In the genomic region with DNA sequence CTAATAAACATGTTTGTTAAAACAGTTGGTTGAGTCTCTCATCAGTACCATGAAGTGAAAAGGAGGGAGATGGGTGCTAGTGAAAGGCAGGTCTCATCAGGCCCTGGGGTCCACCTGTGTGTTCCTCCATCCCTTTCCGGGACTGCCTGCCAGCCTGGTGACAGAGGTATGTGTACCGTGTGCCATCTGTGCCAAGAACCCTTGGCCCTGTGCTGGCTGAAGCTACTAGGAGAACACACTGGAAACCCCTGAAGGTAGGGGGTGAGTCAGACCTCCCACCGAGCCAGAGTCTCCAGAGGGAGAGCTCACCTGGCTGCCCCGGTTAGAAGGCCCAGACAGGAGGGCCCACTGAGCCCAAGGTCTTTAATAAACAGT, we compare ENCODE assay signal across 1 cellular context.
TF ChIP-seq lines count a peak whose summit lies in the region.

No MANE protein-coding gene starts in this region.

TF ChIP-seq in K562, 482 proteins besides CTCF, POLR2A, EP300 and RAD21 (continued from another document and continues in another):
- TF ChIP-seq, protein P1, sequence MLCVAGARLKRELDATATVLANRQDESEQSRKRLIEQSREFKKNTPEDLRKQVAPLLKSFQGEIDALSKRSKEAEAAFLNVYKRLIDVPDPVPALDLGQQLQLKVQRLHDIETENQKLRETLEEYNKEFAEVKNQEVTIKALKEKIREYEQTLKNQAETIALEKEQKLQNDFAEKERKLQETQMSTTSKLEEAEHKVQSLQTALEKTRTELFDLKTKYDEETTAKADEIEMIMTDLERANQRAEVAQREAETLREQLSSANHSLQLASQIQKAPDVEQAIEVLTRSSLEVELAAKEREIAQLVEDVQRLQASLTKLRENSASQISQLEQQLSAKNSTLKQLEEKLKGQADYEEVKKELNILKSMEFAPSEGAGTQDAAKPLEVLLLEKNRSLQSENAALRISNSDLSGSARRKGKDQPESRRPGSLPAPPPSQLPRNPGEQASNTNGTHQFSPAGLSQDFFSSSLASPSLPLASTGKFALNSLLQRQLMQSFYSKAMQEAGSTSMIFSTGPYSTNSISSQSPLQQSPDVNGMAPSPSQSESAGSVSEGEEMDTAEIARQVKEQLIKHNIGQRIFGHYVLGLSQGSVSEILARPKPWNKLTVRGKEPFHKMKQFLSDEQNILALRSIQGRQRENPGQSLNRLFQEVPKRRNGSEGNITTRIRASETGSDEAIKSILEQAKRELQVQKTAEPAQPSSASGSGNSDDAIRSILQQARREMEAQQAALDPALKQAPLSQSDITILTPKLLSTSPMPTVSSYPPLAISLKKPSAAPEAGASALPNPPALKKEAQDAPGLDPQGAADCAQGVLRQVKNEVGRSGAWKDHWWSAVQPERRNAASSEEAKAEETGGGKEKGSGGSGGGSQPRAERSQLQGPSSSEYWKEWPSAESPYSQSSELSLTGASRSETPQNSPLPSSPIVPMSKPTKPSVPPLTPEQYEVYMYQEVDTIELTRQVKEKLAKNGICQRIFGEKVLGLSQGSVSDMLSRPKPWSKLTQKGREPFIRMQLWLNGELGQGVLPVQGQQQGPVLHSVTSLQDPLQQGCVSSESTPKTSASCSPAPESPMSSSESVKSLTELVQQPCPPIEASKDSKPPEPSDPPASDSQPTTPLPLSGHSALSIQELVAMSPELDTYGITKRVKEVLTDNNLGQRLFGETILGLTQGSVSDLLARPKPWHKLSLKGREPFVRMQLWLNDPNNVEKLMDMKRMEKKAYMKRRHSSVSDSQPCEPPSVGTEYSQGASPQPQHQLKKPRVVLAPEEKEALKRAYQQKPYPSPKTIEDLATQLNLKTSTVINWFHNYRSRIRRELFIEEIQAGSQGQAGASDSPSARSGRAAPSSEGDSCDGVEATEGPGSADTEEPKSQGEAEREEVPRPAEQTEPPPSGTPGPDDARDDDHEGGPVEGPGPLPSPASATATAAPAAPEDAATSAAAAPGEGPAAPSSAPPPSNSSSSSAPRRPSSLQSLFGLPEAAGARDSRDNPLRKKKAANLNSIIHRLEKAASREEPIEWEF (CRISPR knock-in tag; IDR thresholded peaks at IDR 0.05): no peak
- no peak for TF ChIP-seq SETDB1 (IDR thresholded peaks at IDR 0.05; ENCODE audit: low read length)
- TF ChIP-seq, protein P2, sequence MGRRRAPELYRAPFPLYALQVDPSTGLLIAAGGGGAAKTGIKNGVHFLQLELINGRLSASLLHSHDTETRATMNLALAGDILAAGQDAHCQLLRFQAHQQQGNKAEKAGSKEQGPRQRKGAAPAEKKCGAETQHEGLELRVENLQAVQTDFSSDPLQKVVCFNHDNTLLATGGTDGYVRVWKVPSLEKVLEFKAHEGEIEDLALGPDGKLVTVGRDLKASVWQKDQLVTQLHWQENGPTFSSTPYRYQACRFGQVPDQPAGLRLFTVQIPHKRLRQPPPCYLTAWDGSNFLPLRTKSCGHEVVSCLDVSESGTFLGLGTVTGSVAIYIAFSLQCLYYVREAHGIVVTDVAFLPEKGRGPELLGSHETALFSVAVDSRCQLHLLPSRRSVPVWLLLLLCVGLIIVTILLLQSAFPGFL (CRISPR knock-in tag; IDR thresholded peaks at IDR 0.05): no peak
- TF ChIP-seq MIER1 (IDR thresholded peaks at IDR 0.05; ENCODE audit: low read depth): no peak
- TF ChIP-seq, protein P3, sequence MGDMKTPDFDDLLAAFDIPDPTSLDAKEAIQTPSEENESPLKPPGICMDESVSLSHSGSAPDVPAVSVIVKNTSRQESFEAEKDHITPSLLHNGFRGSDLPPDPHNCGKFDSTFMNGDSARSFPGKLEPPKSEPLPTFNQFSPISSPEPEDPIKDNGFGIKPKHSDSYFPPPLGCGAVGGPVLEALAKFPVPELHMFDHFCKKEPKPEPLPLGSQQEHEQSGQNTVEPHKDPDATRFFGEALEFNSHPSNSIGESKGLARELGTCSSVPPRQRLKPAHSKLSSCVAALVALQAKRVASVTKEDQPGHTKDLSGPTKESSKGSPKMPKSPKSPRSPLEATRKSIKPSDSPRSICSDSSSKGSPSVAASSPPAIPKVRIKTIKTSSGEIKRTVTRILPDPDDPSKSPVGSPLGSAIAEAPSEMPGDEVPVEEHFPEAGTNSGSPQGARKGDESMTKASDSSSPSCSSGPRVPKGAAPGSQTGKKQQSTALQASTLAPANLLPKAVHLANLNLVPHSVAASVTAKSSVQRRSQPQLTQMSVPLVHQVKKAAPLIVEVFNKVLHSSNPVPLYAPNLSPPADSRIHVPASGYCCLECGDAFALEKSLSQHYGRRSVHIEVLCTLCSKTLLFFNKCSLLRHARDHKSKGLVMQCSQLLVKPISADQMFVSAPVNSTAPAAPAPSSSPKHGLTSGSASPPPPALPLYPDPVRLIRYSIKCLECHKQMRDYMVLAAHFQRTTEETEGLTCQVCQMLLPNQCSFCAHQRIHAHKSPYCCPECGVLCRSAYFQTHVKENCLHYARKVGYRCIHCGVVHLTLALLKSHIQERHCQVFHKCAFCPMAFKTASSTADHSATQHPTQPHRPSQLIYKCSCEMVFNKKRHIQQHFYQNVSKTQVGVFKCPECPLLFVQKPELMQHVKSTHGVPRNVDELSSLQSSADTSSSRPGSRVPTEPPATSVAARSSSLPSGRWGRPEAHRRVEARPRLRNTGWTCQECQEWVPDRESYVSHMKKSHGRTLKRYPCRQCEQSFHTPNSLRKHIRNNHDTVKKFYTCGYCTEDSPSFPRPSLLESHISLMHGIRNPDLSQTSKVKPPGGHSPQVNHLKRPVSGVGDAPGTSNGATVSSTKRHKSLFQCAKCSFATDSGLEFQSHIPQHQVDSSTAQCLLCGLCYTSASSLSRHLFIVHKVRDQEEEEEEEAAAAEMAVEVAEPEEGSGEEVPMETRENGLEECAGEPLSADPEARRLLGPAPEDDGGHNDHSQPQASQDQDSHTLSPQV (IDR thresholded peaks at IDR 0.05): no peak
- no peak for TF ChIP-seq MCM5 (IDR thresholded peaks at IDR 0.05; ENCODE audit: low read depth)
- no peak for TF ChIP-seq SRSF3 (IDR thresholded peaks at IDR 0.05; ENCODE audit: insufficient read depth, low read length)
- no peak for TF ChIP-seq ZNF232 (CRISPR knock-in tag; IDR thresholded peaks at IDR 0.05)
- no peak for TF ChIP-seq U2AF1 (optimal IDR thresholded peaks at IDR 0.05; ENCODE audit: low read depth, low read length)
- no peak for TF ChIP-seq PCBP1 (IDR thresholded peaks at IDR 0.05; ENCODE audit: low read depth, low read length, poor library complexity, severe bottlenecking)
- TF ChIP-seq ARID1B (IDR thresholded peaks at IDR 0.05): no peak
- no peak; the same call in 1 of the 2 replicates for TF ChIP-seq SMAD3 (CRISPR knock-in tag; conservative IDR thresholded peaks at IDR 0.05)
- no peak for TF ChIP-seq ZBTB7A (IDR thresholded peaks at IDR 0.05; ENCODE audit: borderline replicate concordance, control insufficient read depth, low read depth, low read length)
- no peak for TF ChIP-seq ZNF212 (CRISPR knock-in tag; IDR thresholded peaks at IDR 0.05)
- no peak for TF ChIP-seq ZNF76 (CRISPR knock-in tag; IDR thresholded peaks at IDR 0.05; ENCODE audit: borderline replicate concordance)
- no peak for TF ChIP-seq U2AF2 (optimal IDR thresholded peaks at IDR 0.05; ENCODE audit: low read depth, low read length)
- TF ChIP-seq FOXK2 (conservative IDR thresholded peaks at IDR 0.05 in 1 of 2, IDR thresholded peaks at IDR 0.05 in 1 of 2; ENCODE audit: low read depth in 2 of 2): no peak
- TF ChIP-seq RBBP5 (IDR thresholded peaks at IDR 0.05; ENCODE audit: borderline replicate concordance, insufficient read depth, low read length, poor library complexity, severe bottlenecking): no peak
- TF ChIP-seq, protein P4, sequence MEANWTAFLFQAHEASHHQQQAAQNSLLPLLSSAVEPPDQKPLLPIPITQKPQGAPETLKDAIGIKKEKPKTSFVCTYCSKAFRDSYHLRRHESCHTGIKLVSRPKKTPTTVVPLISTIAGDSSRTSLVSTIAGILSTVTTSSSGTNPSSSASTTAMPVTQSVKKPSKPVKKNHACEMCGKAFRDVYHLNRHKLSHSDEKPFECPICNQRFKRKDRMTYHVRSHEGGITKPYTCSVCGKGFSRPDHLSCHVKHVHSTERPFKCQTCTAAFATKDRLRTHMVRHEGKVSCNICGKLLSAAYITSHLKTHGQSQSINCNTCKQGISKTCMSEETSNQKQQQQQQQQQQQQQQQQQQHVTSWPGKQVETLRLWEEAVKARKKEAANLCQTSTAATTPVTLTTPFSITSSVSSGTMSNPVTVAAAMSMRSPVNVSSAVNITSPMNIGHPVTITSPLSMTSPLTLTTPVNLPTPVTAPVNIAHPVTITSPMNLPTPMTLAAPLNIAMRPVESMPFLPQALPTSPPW (CRISPR knock-in tag; IDR thresholded peaks at IDR 0.05): no peak
- TF ChIP-seq, protein P5, sequence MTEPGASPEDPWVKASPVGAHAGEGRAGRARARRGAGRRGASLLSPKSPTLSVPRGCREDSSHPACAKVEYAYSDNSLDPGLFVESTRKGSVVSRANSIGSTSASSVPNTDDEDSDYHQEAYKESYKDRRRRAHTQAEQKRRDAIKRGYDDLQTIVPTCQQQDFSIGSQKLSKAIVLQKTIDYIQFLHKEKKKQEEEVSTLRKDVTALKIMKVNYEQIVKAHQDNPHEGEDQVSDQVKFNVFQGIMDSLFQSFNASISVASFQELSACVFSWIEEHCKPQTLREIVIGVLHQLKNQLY (CRISPR knock-in tag; conservative IDR thresholded peaks at IDR 0.05): 0 out of 4 replicates have a peak, but pooled peaks of 1 of the 2 experiments have one; percentile 6
- TF ChIP-seq, protein P6, sequence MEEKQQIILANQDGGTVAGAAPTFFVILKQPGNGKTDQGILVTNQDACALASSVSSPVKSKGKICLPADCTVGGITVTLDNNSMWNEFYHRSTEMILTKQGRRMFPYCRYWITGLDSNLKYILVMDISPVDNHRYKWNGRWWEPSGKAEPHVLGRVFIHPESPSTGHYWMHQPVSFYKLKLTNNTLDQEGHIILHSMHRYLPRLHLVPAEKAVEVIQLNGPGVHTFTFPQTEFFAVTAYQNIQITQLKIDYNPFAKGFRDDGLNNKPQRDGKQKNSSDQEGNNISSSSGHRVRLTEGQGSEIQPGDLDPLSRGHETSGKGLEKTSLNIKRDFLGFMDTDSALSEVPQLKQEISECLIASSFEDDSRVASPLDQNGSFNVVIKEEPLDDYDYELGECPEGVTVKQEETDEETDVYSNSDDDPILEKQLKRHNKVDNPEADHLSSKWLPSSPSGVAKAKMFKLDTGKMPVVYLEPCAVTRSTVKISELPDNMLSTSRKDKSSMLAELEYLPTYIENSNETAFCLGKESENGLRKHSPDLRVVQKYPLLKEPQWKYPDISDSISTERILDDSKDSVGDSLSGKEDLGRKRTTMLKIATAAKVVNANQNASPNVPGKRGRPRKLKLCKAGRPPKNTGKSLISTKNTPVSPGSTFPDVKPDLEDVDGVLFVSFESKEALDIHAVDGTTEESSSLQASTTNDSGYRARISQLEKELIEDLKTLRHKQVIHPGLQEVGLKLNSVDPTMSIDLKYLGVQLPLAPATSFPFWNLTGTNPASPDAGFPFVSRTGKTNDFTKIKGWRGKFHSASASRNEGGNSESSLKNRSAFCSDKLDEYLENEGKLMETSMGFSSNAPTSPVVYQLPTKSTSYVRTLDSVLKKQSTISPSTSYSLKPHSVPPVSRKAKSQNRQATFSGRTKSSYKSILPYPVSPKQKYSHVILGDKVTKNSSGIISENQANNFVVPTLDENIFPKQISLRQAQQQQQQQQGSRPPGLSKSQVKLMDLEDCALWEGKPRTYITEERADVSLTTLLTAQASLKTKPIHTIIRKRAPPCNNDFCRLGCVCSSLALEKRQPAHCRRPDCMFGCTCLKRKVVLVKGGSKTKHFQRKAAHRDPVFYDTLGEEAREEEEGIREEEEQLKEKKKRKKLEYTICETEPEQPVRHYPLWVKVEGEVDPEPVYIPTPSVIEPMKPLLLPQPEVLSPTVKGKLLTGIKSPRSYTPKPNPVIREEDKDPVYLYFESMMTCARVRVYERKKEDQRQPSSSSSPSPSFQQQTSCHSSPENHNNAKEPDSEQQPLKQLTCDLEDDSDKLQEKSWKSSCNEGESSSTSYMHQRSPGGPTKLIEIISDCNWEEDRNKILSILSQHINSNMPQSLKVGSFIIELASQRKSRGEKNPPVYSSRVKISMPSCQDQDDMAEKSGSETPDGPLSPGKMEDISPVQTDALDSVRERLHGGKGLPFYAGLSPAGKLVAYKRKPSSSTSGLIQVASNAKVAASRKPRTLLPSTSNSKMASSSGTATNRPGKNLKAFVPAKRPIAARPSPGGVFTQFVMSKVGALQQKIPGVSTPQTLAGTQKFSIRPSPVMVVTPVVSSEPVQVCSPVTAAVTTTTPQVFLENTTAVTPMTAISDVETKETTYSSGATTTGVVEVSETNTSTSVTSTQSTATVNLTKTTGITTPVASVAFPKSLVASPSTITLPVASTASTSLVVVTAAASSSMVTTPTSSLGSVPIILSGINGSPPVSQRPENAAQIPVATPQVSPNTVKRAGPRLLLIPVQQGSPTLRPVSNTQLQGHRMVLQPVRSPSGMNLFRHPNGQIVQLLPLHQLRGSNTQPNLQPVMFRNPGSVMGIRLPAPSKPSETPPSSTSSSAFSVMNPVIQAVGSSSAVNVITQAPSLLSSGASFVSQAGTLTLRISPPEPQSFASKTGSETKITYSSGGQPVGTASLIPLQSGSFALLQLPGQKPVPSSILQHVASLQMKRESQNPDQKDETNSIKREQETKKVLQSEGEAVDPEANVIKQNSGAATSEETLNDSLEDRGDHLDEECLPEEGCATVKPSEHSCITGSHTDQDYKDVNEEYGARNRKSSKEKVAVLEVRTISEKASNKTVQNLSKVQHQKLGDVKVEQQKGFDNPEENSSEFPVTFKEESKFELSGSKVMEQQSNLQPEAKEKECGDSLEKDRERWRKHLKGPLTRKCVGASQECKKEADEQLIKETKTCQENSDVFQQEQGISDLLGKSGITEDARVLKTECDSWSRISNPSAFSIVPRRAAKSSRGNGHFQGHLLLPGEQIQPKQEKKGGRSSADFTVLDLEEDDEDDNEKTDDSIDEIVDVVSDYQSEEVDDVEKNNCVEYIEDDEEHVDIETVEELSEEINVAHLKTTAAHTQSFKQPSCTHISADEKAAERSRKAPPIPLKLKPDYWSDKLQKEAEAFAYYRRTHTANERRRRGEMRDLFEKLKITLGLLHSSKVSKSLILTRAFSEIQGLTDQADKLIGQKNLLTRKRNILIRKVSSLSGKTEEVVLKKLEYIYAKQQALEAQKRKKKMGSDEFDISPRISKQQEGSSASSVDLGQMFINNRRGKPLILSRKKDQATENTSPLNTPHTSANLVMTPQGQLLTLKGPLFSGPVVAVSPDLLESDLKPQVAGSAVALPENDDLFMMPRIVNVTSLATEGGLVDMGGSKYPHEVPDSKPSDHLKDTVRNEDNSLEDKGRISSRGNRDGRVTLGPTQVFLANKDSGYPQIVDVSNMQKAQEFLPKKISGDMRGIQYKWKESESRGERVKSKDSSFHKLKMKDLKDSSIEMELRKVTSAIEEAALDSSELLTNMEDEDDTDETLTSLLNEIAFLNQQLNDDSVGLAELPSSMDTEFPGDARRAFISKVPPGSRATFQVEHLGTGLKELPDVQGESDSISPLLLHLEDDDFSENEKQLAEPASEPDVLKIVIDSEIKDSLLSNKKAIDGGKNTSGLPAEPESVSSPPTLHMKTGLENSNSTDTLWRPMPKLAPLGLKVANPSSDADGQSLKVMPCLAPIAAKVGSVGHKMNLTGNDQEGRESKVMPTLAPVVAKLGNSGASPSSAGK (IDR thresholded peaks at IDR 0.05): no peak
- TF ChIP-seq CHD2 (IDR thresholded peaks at IDR 0.05; ENCODE audit: low read depth, low read length): no peak
- no peak for TF ChIP-seq MTA1 (IDR thresholded peaks at IDR 0.05; ENCODE audit: borderline replicate concordance)
- no peak for TF ChIP-seq TCFL5 (CRISPR knock-in tag; conservative IDR thresholded peaks at IDR 0.05)
- TF ChIP-seq POLR2B (IDR thresholded peaks at IDR 0.05; ENCODE audit: low read depth, partially characterized antibody): no peak
